ENCODE assay signal across 17 cellular contexts in the genomic region with DNA sequence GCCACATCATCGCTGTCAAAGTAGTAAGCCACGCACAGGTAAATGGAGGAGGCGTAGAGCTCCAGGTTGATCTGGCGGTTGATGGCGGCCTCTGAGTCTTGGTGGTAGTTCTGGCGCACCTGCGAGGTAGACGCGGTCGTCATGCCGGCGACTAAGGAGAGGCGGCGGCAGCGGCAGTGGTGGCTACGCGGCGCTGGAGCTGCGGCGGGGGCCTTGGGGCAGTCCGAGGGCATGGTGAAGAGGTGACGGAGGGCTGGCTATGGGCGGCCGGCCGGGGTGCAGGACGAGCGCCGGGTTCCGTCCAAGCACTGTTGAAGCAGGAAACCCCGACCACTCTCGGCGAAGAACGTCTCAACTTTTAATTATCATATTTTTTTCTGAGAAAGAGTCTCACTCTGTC. TPM values are rescaled to one million over a fixed set of nuclear protein-coding genes. Genes with fewer than 3 reads are reported as not detected.
DNase-seq lines count a peak whose midpoint lies in the region; ATAC-seq, FAIRE-seq and TF ChIP-seq lines count a peak whose summit lies in the region.
"Had no signal": no experiment of that assay in that cellular context is flagged by ENCODE, and none has a peak within 500 bp of the region (broad histone marks: within the 10 kb centered on the region; RNA-seq: fewer than 3 reads in every experiment).

No MANE protein-coding gene starts in this region.

- peaks cover 29% of the 10 kb centered on the region for H3K4me1 ChIP-seq in CD4-positive, CD25-positive, alpha-beta regulatory T cell (ENCODE audit: control insufficient read depth, insufficient read depth, low read length, poor library complexity, severe bottlenecking)
- H3K4me1 ChIP-seq in CD4-positive, alpha-beta memory T cell (ENCODE audit: insufficient read depth, low read length), result peaks cover 40% of the 10 kb centered on the region
- H3K4me1 ChIP-seq in K562 (replicated peaks in 1 of 2; ENCODE audit: control insufficient read depth in 2 of 2, insufficient read depth in 2 of 2, low read length in 2 of 2) (peaks cover 0 to 5% of the 10 kb centered on the region in 2 experiments; a peak in 3 of 5 replicates), stomach (peaks cover 0 to 5% (median 0%) of the 10 kb centered on the region in 4 donors), right atrium auricular region (no peaks in the 10 kb centered on the region), suprapubic skin (no peaks in the 10 kb centered on the region)
- H3K4me1 ChIP-seq: Caco-2 had no signal

- peaks cover 19% of the 10 kb centered on the region for H3K36me3 Mint-ChIP-seq in CD4-positive, CD25-positive, alpha-beta regulatory T cell
- H3K36me3 Mint-ChIP-seq in CD4-positive, alpha-beta memory T cell, result peaks cover 5 to 24% of the 10 kb centered on the region in 2 donors
- no peaks in the 10 kb centered on the region for H3K36me3 Mint-ChIP-seq in natural killer cell

- WGBS in K562 (ENCODE audit: insufficient coverage, low coverage, missing lambda C conversion rate), result 97% methylated on average over 7 of the region's 33 CpGs
- WGBS in stomach, 5 donors, result 93 to 99% (median 98%) methylated on average over 28 to 33 of the region's 33 CpGs
- WGBS in suprapubic skin, result 98% methylated on average over 33 of the region's 33 CpGs

- no peaks in the 10 kb centered on the region for H3K9me1 ChIP-seq in K562 (ENCODE audit: control insufficient read depth, insufficient read depth, low read length)

- POLR2A ChIA-PET in CD4-positive, alpha-beta memory T cell (lab: Charles Lee; ENCODE audit: partially characterized antibody), result no interaction called here
- POLR2A ChIA-PET in K562 (lab: Yijun Ruan, JAX), result interaction anchor here (1.2 kb wide), 1 partner anchor 35 kb away, joined by 4 read pairs; no protein-coding TSS in a partner anchor

- peaks cover 92% of the 10 kb centered on the region for H3K79me2 ChIP-seq in K562 (ENCODE audit: control insufficient read depth, insufficient read depth, low read length)

- no TSS peak for BruUV-seq in K562 (replicated peaks; lab: Mats Ljungman, UMichigan)

- peaks cover 27 to 63% (median 45%) of the 10 kb centered on the region in 4 donors for H3K4me1 Mint-ChIP-seq in CD4-positive, CD25-positive, alpha-beta regulatory T cell
- H3K4me1 Mint-ChIP-seq in CD4-positive, alpha-beta memory T cell, result peaks cover 26 to 46% (median 37%) of the 10 kb centered on the region in 4 donors
- H3K4me1 Mint-ChIP-seq in natural killer cell, result peaks cover 22 to 31% of the 10 kb centered on the region in 2 donors
- H3K4me1 Mint-ChIP-seq: GM23338 had no signal

- in situ Hi-C loops in K562 (cut with MboI), result no loop called here

- H3K27ac Mint-ChIP-seq in CD4-positive, CD25-positive, alpha-beta regulatory T cell, result peak overlapping the region in 2 of 3 donors; percentile 82 to 99
- H3K27ac Mint-ChIP-seq in CD4-positive, alpha-beta memory T cell, result peak overlapping the region in 6 of 7 donors; percentile 36 to 95 (median 82)
- peak overlapping the region; percentile 93 to 97 for H3K27ac Mint-ChIP-seq in natural killer cell
- H3K27ac Mint-ChIP-seq: B cell, GM23338, IgD-negative memory B cell had no signal

- TF ChIP-seq EP300 in K562 (IDR thresholded peaks at IDR 0.05; ENCODE audit: low read length) (no peak), stomach (IDR thresholded peaks at IDR 0.05) (no peak), suprapubic skin (IDR thresholded peaks at IDR 0.05) (no peak)

- H3K9me3 ChIP-seq in CD4-positive, CD25-positive, alpha-beta regulatory T cell (ENCODE audit: control insufficient read depth in 2 of 2, low read length in 2 of 2), result no peaks in the 10 kb centered on the region
- H3K9me3 ChIP-seq in CD4-positive, alpha-beta memory T cell (ENCODE audit: control insufficient read depth in 1 of 2, low read length in 2 of 2), result no peaks in the 10 kb centered on the region
- H3K9me3 ChIP-seq in K562 (replicated peaks; ENCODE audit: control insufficient read depth, insufficient read depth, low read depth, low read length), result no peaks in the 10 kb centered on the region
- no peaks in the 10 kb centered on the region for H3K9me3 ChIP-seq in stomach
- H3K9me3 ChIP-seq in right atrium auricular region, result no peaks in the 10 kb centered on the region
- H3K9me3 ChIP-seq in suprapubic skin, result no peaks in the 10 kb centered on the region
- H3K9me3 ChIP-seq: Caco-2 had no signal

- H3K27me3 Mint-ChIP-seq in CD4-positive, CD25-positive, alpha-beta regulatory T cell, result no peaks in the 10 kb centered on the region
- H3K27me3 Mint-ChIP-seq in CD4-positive, alpha-beta memory T cell, result no peaks in the 10 kb centered on the region
- H3K27me3 Mint-ChIP-seq in natural killer cell (ENCODE audit: low read depth in 2 of 2), result no peaks in the 10 kb centered on the region
- H3K27me3 Mint-ChIP-seq: B cell; CD8-positive, alpha-beta memory T cell; IgD-negative memory B cell had no signal

- H3K27me3 ChIP-seq in CD4-positive, CD25-positive, alpha-beta regulatory T cell (ENCODE audit: control insufficient read depth, insufficient read depth, low read length), result no peaks in the 10 kb centered on the region
- no peaks in the 10 kb centered on the region for H3K27me3 ChIP-seq in CD4-positive, alpha-beta memory T cell (ENCODE audit: insufficient read depth, low read length)
- H3K27me3 ChIP-seq in K562 (ENCODE audit: control insufficient read depth in 2 of 2, insufficient read depth in 2 of 2, low read length in 2 of 2) (no peaks in the 10 kb centered on the region), stomach (no peaks in the 10 kb centered on the region), right atrium auricular region (no peaks in the 10 kb centered on the region), suprapubic skin (no peaks in the 10 kb centered on the region)

- TF ChIP-seq POLR2A in K562 (conservative IDR thresholded peaks at IDR 0.05), result no peak
- no peak for TF ChIP-seq POLR2A in GM18505 (IDR thresholded peaks at IDR 0.05; ENCODE audit: borderline replicate concordance, extremely low read depth, insufficient read depth, insufficient read length)
- TF ChIP-seq POLR2A in stomach (IDR thresholded peaks at IDR 0.05), result no peak
- no peak for TF ChIP-seq POLR2A in suprapubic skin (IDR thresholded peaks at IDR 0.05)

- no peak overlapping the region for H3K4me3 ChIP-seq in CD4-positive, CD25-positive, alpha-beta regulatory T cell (ENCODE audit: low read depth, low read length)
- no peak overlapping the region for H3K4me3 ChIP-seq in CD4-positive, alpha-beta memory T cell (ENCODE audit: low read length in 2 of 2)
- H3K4me3 ChIP-seq in K562 (no peak overlapping the region), stomach (no peak overlapping the region), right atrium auricular region (no peak overlapping the region), suprapubic skin (no peak overlapping the region)
- H3K4me3 ChIP-seq: GM23338 had no signal

- no peaks in the 10 kb centered on the region; the same call in 1 of the 2 replicates for H4K20me1 ChIP-seq in K562 (replicated peaks; ENCODE audit: control insufficient read depth, insufficient read depth, low read length)

- no peak for TF ChIP-seq RAD21 in K562 (CRISPR knock-in tag; conservative IDR thresholded peaks at IDR 0.05 in 1 of 2, IDR thresholded peaks at IDR 0.05 in 1 of 2)

- H3K9me3 Mint-ChIP-seq in CD4-positive, CD25-positive, alpha-beta regulatory T cell, result no peaks in the 10 kb centered on the region
- no peaks in the 10 kb centered on the region for H3K9me3 Mint-ChIP-seq in CD4-positive, alpha-beta memory T cell
- H3K9me3 Mint-ChIP-seq in natural killer cell, result no peaks in the 10 kb centered on the region
- H3K9me3 Mint-ChIP-seq: CD8-positive, alpha-beta memory T cell; GM23338; IgD-negative memory B cell had no signal

- no peak for FAIRE-seq in K562 (lab: Jason Lieb, UNC)
- FAIRE-seq: A204.1, GM18507 had no signal

- intact Hi-C loops in CD4-positive, alpha-beta memory T cell (cut with micrococcal nuclease), result no loop called here
- intact Hi-C loops in K562 (cut with micrococcal nuclease), result no loop called here
- intact Hi-C loops in natural killer cell (cut with micrococcal nuclease), result loop anchor here (5.0 kb wide), 1 partner anchor 34 kb away; a partner anchor contains a TSS
- intact Hi-C loops in stomach (cut with DNase I; ENCODE audit: low total_unique reads), result no loop called here

- no peak for ATAC-seq in CD4-positive, CD25-positive, alpha-beta regulatory T cell (ENCODE audit: low read depth in 2 of 2)
- ATAC-seq in K562 (no peak), natural killer cell (no peak), GM18505 (IDR thresholded peaks at IDR 0.05; ENCODE audit: unreplicated experiment) (no peak)
- ATAC-seq: GM23338 had no signal

- H3K36me3 ChIP-seq in CD4-positive, CD25-positive, alpha-beta regulatory T cell (ENCODE audit: control insufficient read depth, insufficient read depth, low read length), result no peaks in the 10 kb centered on the region
- peaks cover 3% of the 10 kb centered on the region for H3K36me3 ChIP-seq in CD4-positive, alpha-beta memory T cell (ENCODE audit: insufficient read depth, low read length)
- peaks cover 43% of the 10 kb centered on the region; the same call in 2 of the 3 replicates for H3K36me3 ChIP-seq in K562 (ENCODE audit: control insufficient read depth, insufficient read depth, low read length)
- H3K36me3 ChIP-seq in stomach, result peaks cover 3 to 14% (median 11%) of the 10 kb centered on the region in 4 donors
- no peaks in the 10 kb centered on the region for H3K36me3 ChIP-seq in right atrium auricular region
- peaks cover 3% of the 10 kb centered on the region for H3K36me3 ChIP-seq in suprapubic skin

- CTCF ChIA-PET in CD4-positive, alpha-beta memory T cell (lab: Charles Lee; ENCODE audit: partially characterized antibody), result no interaction called here
- CTCF ChIA-PET in K562 (lab: Yijun Ruan, JAX; ENCODE audit: low intra/inter-chr PET ratio), result no interaction called here

- no peak overlapping the region for H2AFZ ChIP-seq in K562 (ENCODE audit: low read depth, low read length)
- H2AFZ ChIP-seq: GM23338 had no signal

- peak overlapping the region in 1 of 4 donors; percentile 30 for H3K4me3 Mint-ChIP-seq in CD4-positive, CD25-positive, alpha-beta regulatory T cell
- H3K4me3 Mint-ChIP-seq in CD4-positive, alpha-beta memory T cell, result peak overlapping the region in 2 of 8 donors; percentile 15 to 27
- H3K4me3 Mint-ChIP-seq in natural killer cell, result no peak overlapping the region
- H3K4me3 Mint-ChIP-seq: B cell, GM23338, IgD-negative memory B cell had no signal

- H3K27ac ChIP-seq in CD4-positive, CD25-positive, alpha-beta regulatory T cell (ENCODE audit: insufficient read depth, low read length, poor library complexity, severe bottlenecking), result no peak overlapping the region
- no peak overlapping the region for H3K27ac ChIP-seq in CD4-positive, alpha-beta memory T cell (ENCODE audit: low read depth, low read length)
- H3K27ac ChIP-seq in K562 (ENCODE audit: extremely low read depth, low read depth, low read length) (no peak overlapping the region), stomach (no peak overlapping the region), right atrium auricular region (no peak overlapping the region), suprapubic skin (no peak overlapping the region)

- no peak overlapping the region for H3K4me2 ChIP-seq in K562 (ENCODE audit: insufficient read depth, low read length)
- H3K4me2 ChIP-seq: GM23338 had no signal

- DNase-seq in CD4-positive, CD25-positive, alpha-beta regulatory T cell, result no peak
- DNase-seq in CD4-positive, alpha-beta memory T cell, result no peak
- DNase-seq in K562 (ENCODE audit: extremely low read depth in 1 of 4, low spot score in 3 of 4), result no peak
- DNase-seq in natural killer cell, result no peak
- no peak for DNase-seq in stomach
- no peak for DNase-seq in right atrium auricular region (ENCODE audit: low spot score)
- no peak for DNase-seq in suprapubic skin (ENCODE audit: low spot score in 2 of 2)
- DNase-seq: C1 segment of cervical spinal cord; Caco-2; CD8-positive, alpha-beta memory T cell; H7 had no signal

- TF ChIP-seq CTCF in K562 (IDR thresholded peaks at IDR 0.05 in 2 of 3, conservative IDR thresholded peaks at IDR 0.05 in 1 of 3; ENCODE audit: insufficient read depth in 2 of 3, low read depth in 1 of 3, low read length in 3 of 3) (no peak), natural killer cell (IDR thresholded peaks at IDR 0.05) (no peak), stomach (IDR thresholded peaks at IDR 0.05) (no peak), right atrium auricular region (IDR thresholded peaks at IDR 0.05) (no peak), suprapubic skin (IDR thresholded peaks at IDR 0.05) (no peak)

- H3K9ac ChIP-seq in K562 (ENCODE audit: insufficient read depth in 1 of 2, low read depth in 2 of 2, low read length in 2 of 2), result no peak overlapping the region

RNA-seq across cellular contexts. Expression of a gene that starts 12.7 kb away (rescaled TPM):
- 20.9 TPM for total RNA-seq in CD4-positive, CD25-positive, alpha-beta regulatory T cell
- 1 to 10 TPM; 1.4 to 4.9 (median 3.5) TPM for polyA plus RNA-seq in CD4-positive, CD25-positive, alpha-beta regulatory T cell
- 10 to 100 TPM; 17.6 to 20.1 TPM for total RNA-seq in CD4-positive, alpha-beta memory T cell
- 1 to 10 TPM; 3.7 to 6.3 TPM for polyA plus RNA-seq in CD4-positive, alpha-beta memory T cell
- 4.9 and 15.7 TPM in 2 replicates for total RNA-seq in K562 (2011; cell fraction: chromatin; rRNA removed; ENCODE audit: low replicate concordance)
- total RNA-seq in K562 (2011; cell fraction: nucleolus; rRNA removed), result 17.0 and 17.3 TPM in 2 replicates
- 7.1 and 8.9 TPM in 2 replicates for total RNA-seq in K562 (2011; cell fraction: nucleoplasm; rRNA removed)
- total RNA-seq in K562 (2014; rRNA removed) (6.7 and 8.0 TPM in 2 replicates), K562 (2014; rRNA removed; fragmentation: Illumina TruSeq; extraction: Trizol) (1.9 and 2.5 TPM in 2 replicates), K562 (2015; rRNA removed; fragmentation: Illumina TruSeq; extraction: Trizol) (7.1 TPM in 2 replicates), K562 (2021) (8.5 and 9.9 TPM in 2 replicates), natural killer cell (10 to 100 TPM; 24.2 to 28.1 (median 26.1) TPM), stomach (10 to 100 TPM; 10.3 to 58.9 (median 19.1) TPM), right atrium auricular region (1 to 10 TPM; 4.7 to 6.2 TPM), suprapubic skin (10 to 100 TPM in 3 of 4 donors, 1 to 10 TPM in 1; 7.6 to 16.7 (median 11.7) TPM)
- polyA plus RNA-seq in K562 (2011; rRNA removed) (4.4 and 6.6 TPM in 2 replicates), K562 (2014; fragmentation: Illumina TruSeq; extraction: Trizol) (4.1 and 7.4 TPM in 2 replicates), K562 (2014; fragmentation: Nextera tagmentation; extraction: Ambion mirVana) (under 1 TPM; 0.04 to 0.15 TPM), K562 (2014; rRNA removed) (9.7 and 13.6 TPM in 2 replicates), stomach (10 to 100 TPM; 12.4 to 23.6 (median 15.4) TPM)
- polyA plus RNA-seq in K562 (2011; cell fraction: cytosol; rRNA removed), result 10.0 and 15.4 TPM in 2 replicates
- polyA plus RNA-seq in K562 (2011; cell fraction: nucleus; rRNA removed), result 19.1 and 33.8 TPM in 2 replicates
- polyA plus RNA-seq in K562 (2012), result 7.6 and 12.8 TPM in 2 replicates
- polyA minus RNA-seq in K562 (2011; rRNA and poly(A)+ RNA removed), result 1.9 and 2.3 TPM in 2 replicates
- polyA minus RNA-seq in K562 (2011; cell fraction: cytosol; rRNA and poly(A)+ RNA removed), result 2.7 and 4.6 TPM in 2 replicates
- 9.6 and 10.2 TPM in 2 replicates for polyA minus RNA-seq in K562 (2011; cell fraction: nucleus; rRNA and poly(A)+ RNA removed)

RNA-seq across cellular contexts. Expression of a gene that starts 16.2 kb away (rescaled TPM):
- 73.7 TPM for total RNA-seq in CD4-positive, CD25-positive, alpha-beta regulatory T cell
- polyA plus RNA-seq in CD4-positive, CD25-positive, alpha-beta regulatory T cell, result 100 to 1,000 TPM; 116 to 144 (median 118) TPM
- 10 to 100 TPM; 53.8 to 56.1 TPM for total RNA-seq in CD4-positive, alpha-beta memory T cell
- polyA plus RNA-seq in CD4-positive, alpha-beta memory T cell, result 10 to 100 TPM; 76.7 to 99.4 TPM
- 48.4 and 56.6 TPM in 2 replicates for total RNA-seq in K562 (2011; cell fraction: chromatin; rRNA removed; ENCODE audit: low replicate concordance)
- total RNA-seq in K562 (2011; cell fraction: nucleolus; rRNA removed), result 33.4 and 34.7 TPM in 2 replicates
- total RNA-seq in K562 (2011; cell fraction: nucleoplasm; rRNA removed), result 40.2 and 54.0 TPM in 2 replicates
- 164 and 176 TPM in 2 replicates for total RNA-seq in K562 (2014; rRNA removed)
- 153 and 155 TPM in 2 replicates for total RNA-seq in K562 (2014; rRNA removed; fragmentation: Illumina TruSeq; extraction: Trizol)
- total RNA-seq in K562 (2015; rRNA removed; fragmentation: Illumina TruSeq; extraction: Trizol), result 183 and 191 TPM in 2 replicates
- total RNA-seq in K562 (2021), result 154 and 173 TPM in 2 replicates
- polyA plus RNA-seq in K562 (2011; rRNA removed), result 77.9 and 86.0 TPM in 2 replicates
- polyA plus RNA-seq in K562 (2011; cell fraction: cytosol; rRNA removed), result 68.2 and 68.5 TPM in 2 replicates
- polyA plus RNA-seq in K562 (2011; cell fraction: nucleus; rRNA removed), result 59.6 and 69.6 TPM in 2 replicates
- polyA plus RNA-seq in K562 (2012), result 132 and 162 TPM in 2 replicates
- 221 and 230 TPM in 2 replicates for polyA plus RNA-seq in K562 (2014; fragmentation: Illumina TruSeq; extraction: Trizol)
- 10 to 100 TPM; 61.7 to 88.8 TPM for polyA plus RNA-seq in K562 (2014; fragmentation: Nextera tagmentation; extraction: Ambion mirVana)
- 116 and 136 TPM in 2 replicates for polyA plus RNA-seq in K562 (2014; rRNA removed)
- 168 and 174 TPM in 2 replicates for polyA minus RNA-seq in K562 (2011; rRNA and poly(A)+ RNA removed)
- polyA minus RNA-seq in K562 (2011; cell fraction: cytosol; rRNA and poly(A)+ RNA removed), result 88.1 and 100 TPM in 2 replicates
- 14.1 and 18.0 TPM in 2 replicates for polyA minus RNA-seq in K562 (2011; cell fraction: nucleus; rRNA and poly(A)+ RNA removed)
- total RNA-seq in natural killer cell, result 10 to 100 TPM; 63.9 to 73.8 (median 69.5) TPM
- total RNA-seq in stomach, result 10 to 100 TPM; 10.5 to 44.6 (median 42.9) TPM
- 10 to 100 TPM; 40.0 to 49.8 (median 47.2) TPM for polyA plus RNA-seq in stomach
- total RNA-seq in right atrium auricular region, result 10 to 100 TPM; 37.7 to 42.4 TPM
- total RNA-seq in suprapubic skin, result 10 to 100 TPM; 37.4 to 54.1 (median 49.3) TPM

RNA-seq across cellular contexts. Expression of a gene that starts 22.8 kb away (rescaled TPM):
- 85.5 TPM for total RNA-seq in CD4-positive, CD25-positive, alpha-beta regulatory T cell
- polyA plus RNA-seq in CD4-positive, CD25-positive, alpha-beta regulatory T cell, result 100 to 1,000 TPM; 224 to 262 (median 243) TPM
- total RNA-seq in CD4-positive, alpha-beta memory T cell, result 100 to 1,000 TPM; 122 to 130 TPM
- polyA plus RNA-seq in CD4-positive, alpha-beta memory T cell, result 100 to 1,000 TPM; 178 to 304 TPM
- 127 and 249 TPM in 2 replicates for total RNA-seq in K562 (2011; cell fraction: chromatin; rRNA removed; ENCODE audit: low replicate concordance)
- total RNA-seq in K562 (2011; cell fraction: nucleolus; rRNA removed), result 127 and 149 TPM in 2 replicates
- 132 and 134 TPM in 2 replicates for total RNA-seq in K562 (2011; cell fraction: nucleoplasm; rRNA removed)
- total RNA-seq in K562 (2014; rRNA removed) (61.7 and 80.4 TPM in 2 replicates), K562 (2014; rRNA removed; fragmentation: Illumina TruSeq; extraction: Trizol) (44.1 and 45.3 TPM in 2 replicates), K562 (2015; rRNA removed; fragmentation: Illumina TruSeq; extraction: Trizol) (53.2 and 54.6 TPM in 2 replicates), K562 (2021) (72.5 and 75.7 TPM in 2 replicates), natural killer cell (100 to 1,000 TPM in 2 of 3 donors, 10 to 100 TPM in 1; 96.3 to 107 (median 100) TPM), stomach (10 to 100 TPM; 28.6 to 70.4 (median 67.2) TPM), right atrium auricular region (10 to 100 TPM; 66.0 to 69.3 TPM), suprapubic skin (10 to 100 TPM; 73.4 to 89.8 (median 76.4) TPM)
- polyA plus RNA-seq in K562 (2011; rRNA removed) (45.8 and 57.3 TPM in 2 replicates), K562 (2014; fragmentation: Illumina TruSeq; extraction: Trizol) (44.2 and 57.6 TPM in 2 replicates), K562 (2014; fragmentation: Nextera tagmentation; extraction: Ambion mirVana) (1 to 10 TPM; 3.0 to 7.5 TPM), K562 (2014; rRNA removed) (58.7 and 60.2 TPM in 2 replicates), stomach (10 to 100 TPM; 58.3 to 70.2 (median 68.9) TPM)
- polyA plus RNA-seq in K562 (2011; cell fraction: cytosol; rRNA removed), result 65.9 and 86.7 TPM in 2 replicates
- 129 and 142 TPM in 2 replicates for polyA plus RNA-seq in K562 (2011; cell fraction: nucleus; rRNA removed)
- 64.3 and 80.0 TPM in 2 replicates for polyA plus RNA-seq in K562 (2012)
- polyA minus RNA-seq in K562 (2011; rRNA and poly(A)+ RNA removed), result 62.0 and 62.2 TPM in 2 replicates
- 33.1 and 37.9 TPM in 2 replicates for polyA minus RNA-seq in K562 (2011; cell fraction: cytosol; rRNA and poly(A)+ RNA removed)
- polyA minus RNA-seq in K562 (2011; cell fraction: nucleus; rRNA and poly(A)+ RNA removed), result 67.2 and 89.5 TPM in 2 replicates

RNA-seq across cellular contexts. Expression of a gene that starts 23.1 kb away (rescaled TPM):
- total RNA-seq in CD4-positive, CD25-positive, alpha-beta regulatory T cell, result 33.2 TPM
- 10 to 100 TPM; 27.3 to 38.8 (median 34.5) TPM for polyA plus RNA-seq in CD4-positive, CD25-positive, alpha-beta regulatory T cell
- total RNA-seq in CD4-positive, alpha-beta memory T cell, result 10 to 100 TPM; 48.4 to 56.0 TPM
- 10 to 100 TPM; 33.4 to 35.1 TPM for polyA plus RNA-seq in CD4-positive, alpha-beta memory T cell
- total RNA-seq in K562 (2011; cell fraction: chromatin; rRNA removed; ENCODE audit: low replicate concordance), result 108 and 141 TPM in 2 replicates
- 58.2 and 64.9 TPM in 2 replicates for total RNA-seq in K562 (2011; cell fraction: nucleolus; rRNA removed)
- 81.0 and 82.5 TPM in 2 replicates for total RNA-seq in K562 (2011; cell fraction: nucleoplasm; rRNA removed)
- 63.6 and 66.0 TPM in 2 replicates for total RNA-seq in K562 (2014; rRNA removed)
- 43.3 and 45.4 TPM in 2 replicates for total RNA-seq in K562 (2014; rRNA removed; fragmentation: Illumina TruSeq; extraction: Trizol)
- 45.3 and 46.8 TPM in 2 replicates for total RNA-seq in K562 (2015; rRNA removed; fragmentation: Illumina TruSeq; extraction: Trizol)
- total RNA-seq in K562 (2021), result 57.0 and 66.6 TPM in 2 replicates
- polyA plus RNA-seq in K562 (2011; rRNA removed), result 53.1 and 64.8 TPM in 2 replicates
- polyA plus RNA-seq in K562 (2011; cell fraction: cytosol; rRNA removed), result 57.9 and 64.5 TPM in 2 replicates
- polyA plus RNA-seq in K562 (2011; cell fraction: nucleus; rRNA removed), result 175 and 198 TPM in 2 replicates
- 64.3 and 82.9 TPM in 2 replicates for polyA plus RNA-seq in K562 (2012)
- 68.0 and 80.3 TPM in 2 replicates for polyA plus RNA-seq in K562 (2014; fragmentation: Illumina TruSeq; extraction: Trizol)
- polyA plus RNA-seq in K562 (2014; fragmentation: Nextera tagmentation; extraction: Ambion mirVana), result 10 to 100 TPM; 29.7 to 48.6 TPM
- polyA plus RNA-seq in K562 (2014; rRNA removed), result 58.9 and 60.8 TPM in 2 replicates
- 68.8 and 94.7 TPM in 2 replicates for polyA minus RNA-seq in K562 (2011; rRNA and poly(A)+ RNA removed)
- 19.7 and 35.4 TPM in 2 replicates for polyA minus RNA-seq in K562 (2011; cell fraction: cytosol; rRNA and poly(A)+ RNA removed)
- polyA minus RNA-seq in K562 (2011; cell fraction: nucleus; rRNA and poly(A)+ RNA removed), result 24.2 and 39.8 TPM in 2 replicates
- total RNA-seq in natural killer cell, result 10 to 100 TPM; 35.0 to 44.5 (median 40.8) TPM
- 10 to 100 TPM; 16.2 to 42.2 (median 27.2) TPM for total RNA-seq in stomach
- 10 to 100 TPM; 42.0 to 63.9 (median 51.1) TPM for polyA plus RNA-seq in stomach
- total RNA-seq in right atrium auricular region, result 10 to 100 TPM; 27.1 to 36.3 TPM
- 10 to 100 TPM; 34.3 to 68.2 (median 48.5) TPM for total RNA-seq in suprapubic skin

RNA-seq across cellular contexts. Expression of a gene that starts 35.2 kb away (rescaled TPM):
- 182 TPM for total RNA-seq in CD4-positive, CD25-positive, alpha-beta regulatory T cell
- polyA plus RNA-seq in CD4-positive, CD25-positive, alpha-beta regulatory T cell, result 100 to 1,000 TPM in 3 of 4 donors, 10 to 100 TPM in 1; 87.1 to 122 (median 109) TPM
- total RNA-seq in CD4-positive, alpha-beta memory T cell, result 100 to 1,000 TPM; 115 to 119 TPM
- 100 to 1,000 TPM; 118 to 125 TPM for polyA plus RNA-seq in CD4-positive, alpha-beta memory T cell
- total RNA-seq in K562 (2011; cell fraction: chromatin; rRNA removed; ENCODE audit: low replicate concordance), result 136 and 173 TPM in 2 replicates
- total RNA-seq in K562 (2011; cell fraction: nucleolus; rRNA removed), result 69.6 and 80.4 TPM in 2 replicates
- 93.0 and 142 TPM in 2 replicates for total RNA-seq in K562 (2011; cell fraction: nucleoplasm; rRNA removed)
- total RNA-seq in K562 (2014; rRNA removed) (22.2 and 28.0 TPM in 2 replicates), K562 (2014; rRNA removed; fragmentation: Illumina TruSeq; extraction: Trizol) (30.7 and 31.8 TPM in 2 replicates), K562 (2015; rRNA removed; fragmentation: Illumina TruSeq; extraction: Trizol) (40.3 and 41.9 TPM in 2 replicates), K562 (2021) (36.9 and 41.3 TPM in 2 replicates), natural killer cell (100 to 1,000 TPM; 240 to 278 (median 262) TPM), stomach (10 to 100 TPM; 12.5 to 69.8 (median 48.4) TPM), right atrium auricular region (10 to 100 TPM; 36.5 to 50.4 TPM), suprapubic skin (10 to 100 TPM; 66.8 to 84.3 (median 77.0) TPM)
- polyA plus RNA-seq in K562 (2011; rRNA removed) (72.3 and 84.5 TPM in 2 replicates), K562 (2014; fragmentation: Illumina TruSeq; extraction: Trizol) (50.0 and 50.7 TPM in 2 replicates), K562 (2014; fragmentation: Nextera tagmentation; extraction: Ambion mirVana) (1 to 10 TPM; 2.9 to 7.8 TPM), K562 (2014; rRNA removed) (41.4 and 46.2 TPM in 2 replicates), stomach (10 to 100 TPM; 46.7 to 57.3 (median 51.4) TPM)
- 60.8 and 72.5 TPM in 2 replicates for polyA plus RNA-seq in K562 (2011; cell fraction: cytosol; rRNA removed)
- 90.2 and 94.5 TPM in 2 replicates for polyA plus RNA-seq in K562 (2011; cell fraction: nucleus; rRNA removed)
- polyA plus RNA-seq in K562 (2012), result 36.8 and 39.6 TPM in 2 replicates
- polyA minus RNA-seq in K562 (2011; rRNA and poly(A)+ RNA removed), result 69.7 and 85.6 TPM in 2 replicates
- polyA minus RNA-seq in K562 (2011; cell fraction: cytosol; rRNA and poly(A)+ RNA removed), result 34.2 and 45.7 TPM in 2 replicates
- 35.4 and 59.3 TPM in 2 replicates for polyA minus RNA-seq in K562 (2011; cell fraction: nucleus; rRNA and poly(A)+ RNA removed)
